ENCODE assay signal across 1 cellular context in the genomic region with DNA sequence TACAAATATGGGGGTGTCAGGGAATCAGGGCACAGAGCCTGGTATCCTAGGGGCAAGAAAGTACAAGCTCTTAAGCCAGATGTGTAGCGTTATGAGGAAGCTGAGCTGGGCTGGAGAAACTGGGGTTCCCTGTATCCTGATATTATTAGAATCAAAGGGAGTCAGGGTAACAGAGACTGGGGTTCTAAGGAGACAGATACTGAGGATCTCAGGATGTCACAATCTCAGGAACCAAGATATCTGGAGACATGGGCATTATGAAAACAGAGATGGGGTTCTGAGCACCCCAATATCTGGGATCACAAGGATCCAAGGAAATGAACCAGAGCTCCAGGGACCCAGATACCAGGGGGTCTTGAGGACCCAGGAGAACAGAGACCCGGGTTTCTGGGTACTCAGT.
TF ChIP-seq lines count a peak whose summit lies in the region.

No MANE protein-coding gene starts in this region.

TF ChIP-seq in HEK293, 187 proteins besides CTCF, POLR2A, EP300 and RAD21 (continued from another document):
- no peak for TF ChIP-seq ZNF548 (tag by site-specific recombination; IDR thresholded peaks at IDR 0.05)
- TF ChIP-seq ZNF404 (tag by site-specific recombination; IDR thresholded peaks at IDR 0.05), result no peak
- 0 out of 2 replicates have a peak, but pooled peaks have one; percentile 15 for TF ChIP-seq PATZ1 (tag by site-specific recombination; IDR thresholded peaks at IDR 0.05)
- TF ChIP-seq, protein P1, sequence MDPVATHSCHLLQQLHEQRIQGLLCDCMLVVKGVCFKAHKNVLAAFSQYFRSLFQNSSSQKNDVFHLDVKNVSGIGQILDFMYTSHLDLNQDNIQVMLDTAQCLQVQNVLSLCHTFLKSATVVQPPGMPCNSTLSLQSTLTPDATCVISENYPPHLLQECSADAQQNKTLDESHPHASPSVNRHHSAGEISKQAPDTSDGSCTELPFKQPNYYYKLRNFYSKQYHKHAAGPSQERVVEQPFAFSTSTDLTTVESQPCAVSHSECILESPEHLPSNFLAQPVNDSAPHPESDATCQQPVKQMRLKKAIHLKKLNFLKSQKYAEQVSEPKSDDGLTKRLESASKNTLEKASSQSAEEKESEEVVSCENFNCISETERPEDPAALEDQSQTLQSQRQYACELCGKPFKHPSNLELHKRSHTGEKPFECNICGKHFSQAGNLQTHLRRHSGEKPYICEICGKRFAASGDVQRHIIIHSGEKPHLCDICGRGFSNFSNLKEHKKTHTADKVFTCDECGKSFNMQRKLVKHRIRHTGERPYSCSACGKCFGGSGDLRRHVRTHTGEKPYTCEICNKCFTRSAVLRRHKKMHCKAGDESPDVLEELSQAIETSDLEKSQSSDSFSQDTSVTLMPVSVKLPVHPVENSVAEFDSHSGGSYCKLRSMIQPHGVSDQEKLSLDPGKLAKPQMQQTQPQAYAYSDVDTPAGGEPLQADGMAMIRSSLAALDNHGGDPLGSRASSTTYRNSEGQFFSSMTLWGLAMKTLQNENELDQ (tag by site-specific recombination; IDR thresholded peaks at IDR 0.05; ENCODE audit: low read depth), result no peak
